ENCODE assay signal across 8 cellular contexts in the genomic region with DNA sequence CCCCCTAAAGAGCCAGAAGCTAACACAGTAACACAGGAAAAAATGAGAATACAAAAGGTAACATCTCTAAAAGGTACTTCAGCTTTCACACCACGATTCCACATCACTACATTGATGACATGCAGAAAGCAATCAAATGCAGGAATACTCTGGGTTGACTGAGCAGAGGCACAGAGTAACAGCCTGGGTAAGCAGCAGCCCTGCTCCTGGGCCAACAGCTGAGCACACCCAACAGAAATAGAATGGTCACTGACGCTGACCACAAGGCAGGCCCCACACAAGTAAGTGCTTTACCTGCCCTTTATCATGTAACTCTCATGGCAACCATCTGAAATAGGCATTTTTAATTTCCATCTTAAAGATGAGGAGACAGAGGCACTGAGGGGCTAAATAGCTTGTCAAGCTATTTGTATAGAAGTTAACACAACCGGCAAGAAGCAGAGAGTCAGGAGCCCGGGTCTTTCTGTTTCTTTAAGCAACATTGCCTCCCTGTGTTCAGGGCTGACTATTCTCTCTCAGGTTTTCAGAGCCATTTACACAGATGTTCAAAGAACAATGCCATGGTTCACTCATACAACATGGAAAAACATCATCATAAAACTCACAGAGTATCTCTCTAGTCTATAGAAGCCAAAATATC.
A peak's percentile ranks its signal among the peaks of the same experiment; 100 is the strongest.
DNase-seq lines count a peak whose midpoint lies in the region; ATAC-seq, FAIRE-seq and TF ChIP-seq lines count a peak whose summit lies in the region.

No MANE protein-coding gene starts in this region.

- H3K4me1 ChIP-seq in A549 = peaks cover 36% of the 10 kb centered on the region
- no peaks in the 10 kb centered on the region for H3K4me1 ChIP-seq in adipocyte (ENCODE audit: control insufficient read depth, insufficient read depth, low read length)

- H3K27me3 ChIP-seq in adipocyte (replicated peaks; ENCODE audit: control insufficient read depth, insufficient read depth, low read length) = peaks cover 11% of the 10 kb centered on the region

- TF ChIP-seq RAD21 in A549 (conservative IDR thresholded peaks at IDR 0.05 in 1 of 2, IDR thresholded peaks at IDR 0.05 in 1 of 2) = peak; percentile 90 to 95

- peak; percentile 73 for TF ChIP-seq CTCF in A549 (IDR thresholded peaks at IDR 0.05)
- TF ChIP-seq CTCF in GM12865 (IDR thresholded peaks at IDR 0.05; ENCODE audit: insufficient read depth, low read depth, low read length, missing control alignments) = no peak

- POLR2A ChIA-PET in A549 (lab: Yijun Ruan, JAX) = interaction anchor here (1.0 to 2.2 kb wide), 8 partner anchors 48 to 573 kb away, joined by 4 to 27 read pairs (median 6); no protein-coding TSS in a partner anchor

- H3K27ac ChIP-seq in A549 = peak overlapping the region; percentile 75 to 95

- no peak for TF ChIP-seq EP300 in A549 (IDR thresholded peaks at IDR 0.05)

- 3% methylated on average over 4 of the region's 4 CpGs for WGBS in A549 (ENCODE audit: missing lambda C conversion rate)

- no peaks in the 10 kb centered on the region for H3K36me3 ChIP-seq in adipocyte (ENCODE audit: control insufficient read depth, insufficient read depth, low read length, severe bottlenecking)

- DNase-seq in A549 (ENCODE audit: low read depth in 1 of 2, low spot score in 1 of 2) = peak; percentile 59 to 85
- DNase-seq in GM12865 (ENCODE audit: low read depth) = peak; percentile 26
- peak; percentile 46 for DNase-seq in NCI-H748 treated with DMSO at 0.1 percent for 48 hours (lab: John Stamatoyannopoulos, UW)
- peak; percentile 82 for DNase-seq in adipocyte (ENCODE audit: low read depth)
- DNase-seq in inferior parietal cortex (ENCODE audit: extremely low spot score) = peak; percentile 25
- no peak for DNase-seq in stimulated activated naive B cell treated with anti-CD40 and anti-IgM and Interleukin-4, amounts not matched to agents 10 μg/mL and 1 μg/mL and 100 μg/mL, for 72 hours

- H3K36me3 Mint-ChIP-seq in stimulated activated naive B cell treated with anti-CD40 and anti-IgM and Interleukin-4, amounts not matched to agents 10 μg/mL and 1 μg/mL and 100 μg/mL, for 72 hours = no peaks in the 10 kb centered on the region

- H3K4me3 ChIP-seq in A549 (no peak overlapping the region), GM12865 (ENCODE audit: low read depth, low read length) (no peak overlapping the region), adipocyte (ENCODE audit: low read length) (no peak overlapping the region)

- peaks cover 6% of the 10 kb centered on the region; the same call in 1 of the 3 replicates for H3K9me3 ChIP-seq in A549
- no peaks in the 10 kb centered on the region for H3K9me3 ChIP-seq in adipocyte (ENCODE audit: control insufficient read depth, low read length)

- peak; percentile 92 for FAIRE-seq in A549 (lab: Jason Lieb, UNC)

- no peaks in the 10 kb centered on the region for H3K9me3 Mint-ChIP-seq in stimulated activated naive B cell treated with anti-CD40 and anti-IgM and Interleukin-4, amounts not matched to agents 10 μg/mL and 1 μg/mL and 100 μg/mL, for 72 hours

- no peak overlapping the region for H3K4me3 Mint-ChIP-seq in stimulated activated naive B cell treated with anti-CD40 and anti-IgM and Interleukin-4, amounts not matched to agents 10 μg/mL and 1 μg/mL and 100 μg/mL, for 72 hours

- no peak overlapping the region for H3K9ac ChIP-seq in adipocyte (ENCODE audit: low read length)

- H3K27ac Mint-ChIP-seq in stimulated activated naive B cell treated with anti-CD40 and anti-IgM and Interleukin-4, amounts not matched to agents 10 μg/mL and 1 μg/mL and 100 μg/mL, for 72 hours = no peak overlapping the region

- H3K27me3 Mint-ChIP-seq in stimulated activated naive B cell treated with anti-CD40 and anti-IgM and Interleukin-4, amounts not matched to agents 10 μg/mL and 1 μg/mL and 100 μg/mL, for 72 hours = peaks cover 0 to 8% of the 10 kb centered on the region in 2 donors

- CTCF ChIA-PET in A549 (lab: Yijun Ruan, JAX) = interaction anchor here (0.6 to 3.5 kb wide), 53 partner anchors 10 to 1054 kb away, joined by 3 to 37 read pairs (median 5); no protein-coding TSS in a partner anchor

- ATAC-seq in A549 = peak; percentile 95 to 96
- peak; percentile 50 to 61 for ATAC-seq in stimulated activated naive B cell treated with anti-CD40 and anti-IgM and Interleukin-4, amounts not matched to agents 10 μg/mL and 1 μg/mL and 100 μg/mL, for 72 hours (replicated peaks)
- ATAC-seq in HG03442 (IDR thresholded peaks at IDR 0.05; ENCODE audit: unreplicated experiment) = no peak
- ATAC-seq in GM19351 (IDR thresholded peaks at IDR 0.05; ENCODE audit: unreplicated experiment) = no peak

- no peak for TF ChIP-seq POLR2A in A549 (IDR thresholded peaks at IDR 0.05; ENCODE audit: low read length)

- H3K4me2 ChIP-seq in A549 = peak overlapping the region; percentile 57

- peaks cover 3 to 10% of the 10 kb centered on the region in 2 donors for H3K4me1 Mint-ChIP-seq in stimulated activated naive B cell treated with anti-CD40 and anti-IgM and Interleukin-4, amounts not matched to agents 10 μg/mL and 1 μg/mL and 100 μg/mL, for 72 hours

TF ChIP-seq in A549, 52 proteins besides CTCF, POLR2A, EP300 and RAD21:
- TF ChIP-seq CEBPB (IDR thresholded peaks at IDR 0.05) (0 out of 4 replicates have a peak, but pooled peaks of 1 of the 2 experiments have one; percentile 1), MYC (IDR thresholded peaks at IDR 0.05; ENCODE audit: borderline replicate concordance, low read length) (no peak), SMC3 (IDR thresholded peaks at IDR 0.05) (peak; percentile 90), HOXB5 (CRISPR knock-in tag; IDR thresholded peaks at IDR 0.05) (no peak), MAZ (IDR thresholded peaks at IDR 0.05; ENCODE audit: borderline replicate concordance, low read depth, low read length) (no peak), ZSCAN20 (CRISPR knock-in tag; IDR thresholded peaks at IDR 0.05) (no peak), FOXS1 (CRISPR knock-in tag; IDR thresholded peaks at IDR 0.05) (no peak), JUN (IDR thresholded peaks at IDR 0.05) (peak in 1 of 2 experiments; percentile 37; a peak in 1 of 5 replicates), ZC3H11A (IDR thresholded peaks at IDR 0.05) (no peak), NPAS2 (CRISPR knock-in tag; IDR thresholded peaks at IDR 0.05; ENCODE audit: borderline replicate concordance) (no peak), EHMT2 (IDR thresholded peaks at IDR 0.05; ENCODE audit: low read depth) (no peak)
- TF ChIP-seq, protein P1, sequence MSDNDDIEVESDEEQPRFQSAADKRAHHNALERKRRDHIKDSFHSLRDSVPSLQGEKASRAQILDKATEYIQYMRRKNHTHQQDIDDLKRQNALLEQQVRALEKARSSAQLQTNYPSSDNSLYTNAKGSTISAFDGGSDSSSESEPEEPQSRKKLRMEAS (IDR thresholded peaks at IDR 0.05) = no peak
- TF ChIP-seq, protein P2, sequence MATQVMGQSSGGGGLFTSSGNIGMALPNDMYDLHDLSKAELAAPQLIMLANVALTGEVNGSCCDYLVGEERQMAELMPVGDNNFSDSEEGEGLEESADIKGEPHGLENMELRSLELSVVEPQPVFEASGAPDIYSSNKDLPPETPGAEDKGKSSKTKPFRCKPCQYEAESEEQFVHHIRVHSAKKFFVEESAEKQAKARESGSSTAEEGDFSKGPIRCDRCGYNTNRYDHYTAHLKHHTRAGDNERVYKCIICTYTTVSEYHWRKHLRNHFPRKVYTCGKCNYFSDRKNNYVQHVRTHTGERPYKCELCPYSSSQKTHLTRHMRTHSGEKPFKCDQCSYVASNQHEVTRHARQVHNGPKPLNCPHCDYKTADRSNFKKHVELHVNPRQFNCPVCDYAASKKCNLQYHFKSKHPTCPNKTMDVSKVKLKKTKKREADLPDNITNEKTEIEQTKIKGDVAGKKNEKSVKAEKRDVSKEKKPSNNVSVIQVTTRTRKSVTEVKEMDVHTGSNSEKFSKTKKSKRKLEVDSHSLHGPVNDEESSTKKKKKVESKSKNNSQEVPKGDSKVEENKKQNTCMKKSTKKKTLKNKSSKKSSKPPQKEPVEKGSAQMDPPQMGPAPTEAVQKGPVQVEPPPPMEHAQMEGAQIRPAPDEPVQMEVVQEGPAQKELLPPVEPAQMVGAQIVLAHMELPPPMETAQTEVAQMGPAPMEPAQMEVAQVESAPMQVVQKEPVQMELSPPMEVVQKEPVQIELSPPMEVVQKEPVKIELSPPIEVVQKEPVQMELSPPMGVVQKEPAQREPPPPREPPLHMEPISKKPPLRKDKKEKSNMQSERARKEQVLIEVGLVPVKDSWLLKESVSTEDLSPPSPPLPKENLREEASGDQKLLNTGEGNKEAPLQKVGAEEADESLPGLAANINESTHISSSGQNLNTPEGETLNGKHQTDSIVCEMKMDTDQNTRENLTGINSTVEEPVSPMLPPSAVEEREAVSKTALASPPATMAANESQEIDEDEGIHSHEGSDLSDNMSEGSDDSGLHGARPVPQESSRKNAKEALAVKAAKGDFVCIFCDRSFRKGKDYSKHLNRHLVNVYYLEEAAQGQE (IDR thresholded peaks at IDR 0.05) = no peak

Comparison
In these comparisons a context has a peak if more than half of its experiments do, and no peak if none do; other contexts are left out.
1. ATAC-seq: peak in A549 (2 of 2) and stimulated activated naive B cell treated with anti-CD40 and anti-IgM and Interleukin-4, amounts not matched to agents 10 μg/mL and 1 μg/mL and 100 μg/mL, for 72 hours (2 of 2); none in HG03442 (single experiment) and GM19351 (single experiment).